Comparison of ENCODE assay signal across 1 cellular context in the genomic region with DNA sequence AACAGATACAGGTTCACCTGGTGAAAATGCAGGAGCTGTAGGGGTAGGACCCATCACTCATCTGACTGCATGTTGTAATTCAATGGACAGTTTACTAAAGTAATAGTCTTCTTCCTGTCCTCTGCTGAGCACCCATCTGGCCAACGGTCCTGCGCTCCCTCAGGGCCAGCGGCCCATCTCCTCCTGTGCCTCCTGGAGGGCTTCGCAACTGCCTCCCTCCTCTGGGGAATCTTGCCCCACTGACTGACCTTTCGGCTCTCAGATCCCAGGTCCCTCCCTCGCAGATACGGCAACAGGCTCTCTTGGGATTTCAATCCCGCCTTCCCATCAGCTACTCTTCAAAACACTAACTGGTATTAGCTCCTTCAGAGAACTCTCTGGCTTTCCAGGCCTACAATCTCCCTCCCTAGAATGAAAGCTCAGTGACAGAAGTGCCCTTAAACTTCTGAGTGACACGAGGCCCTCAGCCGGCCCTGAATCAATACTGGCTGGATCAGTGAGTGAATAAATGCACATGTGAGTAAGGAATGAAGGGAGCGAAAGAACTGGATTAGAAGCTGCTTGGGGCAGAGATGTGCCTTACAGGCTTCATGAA.
TF ChIP-seq lines count a peak whose summit lies in the region.

No MANE protein-coding gene starts in this region.

TF ChIP-seq in IMR-90, 13 proteins besides CTCF, POLR2A, EP300 and RAD21 (continued from another document):
- TF ChIP-seq, protein P1, sequence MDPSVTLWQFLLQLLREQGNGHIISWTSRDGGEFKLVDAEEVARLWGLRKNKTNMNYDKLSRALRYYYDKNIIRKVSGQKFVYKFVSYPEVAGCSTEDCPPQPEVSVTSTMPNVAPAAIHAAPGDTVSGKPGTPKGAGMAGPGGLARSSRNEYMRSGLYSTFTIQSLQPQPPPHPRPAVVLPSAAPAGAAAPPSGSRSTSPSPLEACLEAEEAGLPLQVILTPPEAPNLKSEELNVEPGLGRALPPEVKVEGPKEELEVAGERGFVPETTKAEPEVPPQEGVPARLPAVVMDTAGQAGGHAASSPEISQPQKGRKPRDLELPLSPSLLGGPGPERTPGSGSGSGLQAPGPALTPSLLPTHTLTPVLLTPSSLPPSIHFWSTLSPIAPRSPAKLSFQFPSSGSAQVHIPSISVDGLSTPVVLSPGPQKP (IDR thresholded peaks at IDR 0.05; ENCODE audit: borderline replicate concordance, low read depth, low read length): no peak
- no peak for TF ChIP-seq MAZ (IDR thresholded peaks at IDR 0.05; ENCODE audit: borderline replicate concordance, low read depth, low read length)
- no peak for TF ChIP-seq CEBPB (IDR thresholded peaks at IDR 0.05; ENCODE audit: low read depth, low read length)
